Comparison of ENCODE assay signal across 10 cellular contexts in the genomic region with DNA sequence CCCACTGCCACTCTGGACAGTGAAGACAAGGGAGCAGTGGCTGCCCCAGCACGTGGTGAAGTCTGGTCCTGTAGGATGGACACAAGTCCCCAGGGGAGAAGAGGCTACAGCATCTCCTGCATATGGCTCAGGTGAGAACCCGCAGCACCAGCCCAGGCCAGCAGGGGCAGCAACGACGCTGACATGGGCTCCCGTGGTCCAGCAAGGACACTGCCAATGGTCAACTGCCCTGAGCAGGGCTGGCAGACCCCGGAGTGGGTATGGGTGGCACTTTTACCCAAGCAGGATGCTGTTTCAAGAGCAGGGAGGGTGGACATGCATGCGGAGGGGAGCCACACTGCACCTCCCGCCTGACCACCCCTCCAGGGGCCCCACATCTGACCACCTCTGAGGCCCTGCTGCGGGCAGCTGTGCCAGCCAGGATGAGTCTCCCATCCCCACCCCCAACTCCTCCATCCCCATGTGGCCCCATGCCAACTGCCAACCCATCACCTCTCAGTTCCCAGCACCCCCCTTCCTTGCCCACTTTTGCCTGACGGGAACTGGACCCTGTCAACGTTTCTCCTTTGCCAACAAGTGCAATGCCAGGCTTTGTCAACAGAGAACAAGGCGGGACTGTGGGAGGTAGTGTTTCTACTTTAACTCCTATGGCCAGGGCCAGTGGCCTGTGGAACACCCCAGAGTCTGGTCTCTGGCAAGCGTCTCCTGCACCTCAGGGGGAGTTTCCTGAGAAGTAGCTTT. TPM values are rescaled to one million over a fixed set of nuclear protein-coding genes. Genes with fewer than 3 reads are reported as not detected.
DNase-seq lines count a peak whose midpoint lies in the region; ATAC-seq, FAIRE-seq and TF ChIP-seq lines count a peak whose summit lies in the region.
"Had no signal": no experiment of that assay in that cellular context is flagged by ENCODE, and none has a peak within 500 bp of the region (broad histone marks: within the 10 kb centered on the region; RNA-seq: fewer than 3 reads in every experiment).

No MANE protein-coding gene starts in this region.

- no peaks in the 10 kb centered on the region for H3K4me1 Mint-ChIP-seq in astrocyte (ENCODE audit: low read depth, unreplicated experiment)

- peaks cover 11% of the 10 kb centered on the region for H3K36me3 ChIP-seq in DND-41 (ENCODE audit: insufficient read depth, low read length)
- H3K36me3 ChIP-seq in IMR-90 (ENCODE audit: control insufficient read depth, insufficient read depth, low read length) = 0 out of 2 replicates have a peak, but pooled peaks cover 2% of the 10 kb centered on the region
- H3K36me3 ChIP-seq in astrocyte (ENCODE audit: insufficient read depth, low read length) = no peaks in the 10 kb centered on the region
- H3K36me3 ChIP-seq in upper lobe of left lung = peaks cover 0 to 6% (median 0%) of the 10 kb centered on the region in 4 donors

- no peak overlapping the region for H2BK20ac ChIP-seq in IMR-90 (ENCODE audit: low read depth, low read length)

- CTCF ChIA-PET in IMR-90 (lab: Yijun Ruan, JAX) = interaction anchor here (0.8 to 2.0 kb wide), 6 partner anchors 9 to 208 kb away, joined by 3 to 51 read pairs (median 7); a partner anchor contains a TSS

- in situ Hi-C loops in IMR-90 (cut with MboI; ENCODE audit: low sequenced_read_pairs) = no loop called here

- no peak overlapping the region for H2AK5ac ChIP-seq in IMR-90 (ENCODE audit: low read depth, low read length)

- no peak overlapping the region for H2BK120ac ChIP-seq in IMR-90 (ENCODE audit: low read depth, low read length)

- H3K79me2 ChIP-seq in DND-41 (ENCODE audit: insufficient read depth, low read length) = no peaks in the 10 kb centered on the region
- no peaks in the 10 kb centered on the region for H3K79me2 ChIP-seq in astrocyte (ENCODE audit: insufficient read depth, low read length)

- no peak overlapping the region for H3K4ac ChIP-seq in IMR-90 (ENCODE audit: low read depth, low read length)

- H3K36me3 Mint-ChIP-seq in astrocyte (ENCODE audit: low read depth, unreplicated experiment) = no peaks in the 10 kb centered on the region

- ATAC-seq in DND-41 (ENCODE audit: insufficient read depth, low read depth) = no peak
- ATAC-seq in IMR-90 (ENCODE audit: low read depth) = peak; percentile 46
- ATAC-seq in upper lobe of left lung (ENCODE audit: low FRiP score in 2 of 2) = peak in 1 of 2 donors; percentile 47
- ATAC-seq in HG03442 (IDR thresholded peaks at IDR 0.05; ENCODE audit: unreplicated experiment) = no peak

- TF ChIP-seq CTCF in DND-41 (IDR thresholded peaks at IDR 0.05; ENCODE audit: borderline replicate concordance, extremely low read depth, low read length, poor library complexity, severe bottlenecking) (peak; percentile 71), IMR-90 (conservative IDR thresholded peaks at IDR 0.05; ENCODE audit: low read depth, low read length) (peak; percentile 44), astrocyte (IDR thresholded peaks at IDR 0.05; ENCODE audit: insufficient read depth, low read depth, low read length) (peak; percentile 35), upper lobe of left lung (IDR thresholded peaks at IDR 0.05) (peak in 4 of 6 experiments; percentile 38 to 48 (median 42))

- no peak overlapping the region for H3K9ac ChIP-seq in DND-41 (ENCODE audit: low read depth, low read length)
- H3K9ac ChIP-seq in IMR-90 (ENCODE audit: low read depth, low read length) = no peak overlapping the region
- H3K9ac ChIP-seq in astrocyte (ENCODE audit: low read length) = no peak overlapping the region

- H3K23ac ChIP-seq in IMR-90 (ENCODE audit: low read depth, low read length) = no peak overlapping the region

- H3K14ac ChIP-seq in IMR-90 (replicated peaks; ENCODE audit: low read depth, low read length) = no peak overlapping the region

- H2AK9ac ChIP-seq in IMR-90 (replicated peaks; ENCODE audit: low read depth, low read length, poor library complexity) = no peak overlapping the region

- no peak for TF ChIP-seq POLR2A in IMR-90 (IDR thresholded peaks at IDR 0.05; ENCODE audit: low read depth, low read length)
- no peak for TF ChIP-seq POLR2A in upper lobe of left lung (IDR thresholded peaks at IDR 0.05)

- no TSS peak for BruUV-seq in IMR-90 (replicated peaks; lab: Mats Ljungman, UMichigan)

- H2BK15ac ChIP-seq in IMR-90 (ENCODE audit: low read depth, low read length) = no peak overlapping the region

- no peaks in the 10 kb centered on the region for H3K9me3 Mint-ChIP-seq in astrocyte (ENCODE audit: unreplicated experiment)
- H3K9me3 Mint-ChIP-seq: IgD-negative memory B cell had no signal

- peak; percentile 32 for DNase-seq in DND-41
- no peak for DNase-seq in IMR-90
- DNase-seq in astrocyte (ENCODE audit: low read depth) = no peak
- peak; percentile 28 for DNase-seq in iris pigment epithelial cell (ENCODE audit: low read depth)
- DNase-seq in upper lobe of left lung = peak in 1 of 2 donors; percentile 89
- DNase-seq in NCI-H446 treated with DMSO at 0.1 percent for 48 hours (lab: John Stamatoyannopoulos, UW) = no peak
- no peak for DNase-seq in NCI-H345 (lab: John Stamatoyannopoulos, UW)

- no peak overlapping the region for H3K4me3 Mint-ChIP-seq in astrocyte (ENCODE audit: unreplicated experiment)

- no peak; the same call in 1 of the 2 replicates for TF ChIP-seq RAD21 in IMR-90 (IDR thresholded peaks at IDR 0.05; ENCODE audit: low read length)

- dilution Hi-C loops in IMR-90 (cut with HindIII; ENCODE audit: low sequenced_read_pairs, unreplicated experiment) = no loop called here

- H3K4me2 ChIP-seq in DND-41 (ENCODE audit: insufficient read depth, low read length) (no peak overlapping the region), IMR-90 (ENCODE audit: low read depth, low read length) (no peak overlapping the region), astrocyte (ENCODE audit: low read length) (no peak overlapping the region)

- H2BK5ac ChIP-seq in IMR-90 (ENCODE audit: low read depth, low read length, poor library complexity, severe bottlenecking) = no peak overlapping the region

- no peak overlapping the region for H3K27ac ChIP-seq in DND-41 (ENCODE audit: low read length)
- H3K27ac ChIP-seq in IMR-90 (ENCODE audit: insufficient read depth, low read length) = no peak overlapping the region
- H3K27ac ChIP-seq in astrocyte (ENCODE audit: low read depth, low read length) = no peak overlapping the region
- H3K27ac ChIP-seq in upper lobe of left lung = no peak overlapping the region
- H3K27ac ChIP-seq: epithelial cell of prostate had no signal

- POLR2A ChIA-PET in IMR-90 (lab: Charles Lee; ENCODE audit: unreplicated experiment) = interaction anchor here (0.8 kb wide), 1 partner anchor 184 kb away, joined by 3 read pairs; no protein-coding TSS in a partner anchor

- TF ChIP-seq EP300 in upper lobe of left lung (IDR thresholded peaks at IDR 0.05) = no peak

- no peak overlapping the region for H3K18ac ChIP-seq in IMR-90 (ENCODE audit: low read depth, low read length)

- no peak overlapping the region for H4K8ac ChIP-seq in IMR-90 (ENCODE audit: low read depth in 2 of 2, low read length in 2 of 2)

- FAIRE-seq in astrocyte (lab: Jason Lieb, UNC) = no peak

- no peak overlapping the region for H3K4me3 ChIP-seq in DND-41 (ENCODE audit: low read depth in 1 of 2, low read length in 2 of 2)
- H3K4me3 ChIP-seq in IMR-90 (ENCODE audit: insufficient read depth, low read depth, low read length) = no peak overlapping the region
- no peak overlapping the region for H3K4me3 ChIP-seq in astrocyte (ENCODE audit: insufficient read depth, low read depth, low read length)
- no peak overlapping the region for H3K4me3 ChIP-seq in upper lobe of left lung

- H3K9me1 ChIP-seq in IMR-90 (ENCODE audit: insufficient read depth, low read length) = no peaks in the 10 kb centered on the region

- no peaks in the 10 kb centered on the region; the same call in 1 of the 2 replicates for H3K4me1 ChIP-seq in DND-41 (ENCODE audit: insufficient read depth, low read length)
- no peaks in the 10 kb centered on the region for H3K4me1 ChIP-seq in IMR-90 (ENCODE audit: control insufficient read depth, insufficient read depth, low read length)
- no peaks in the 10 kb centered on the region for H3K4me1 ChIP-seq in astrocyte (ENCODE audit: insufficient read depth, low read length)
- H3K4me1 ChIP-seq in upper lobe of left lung = peaks cover 0 to 9% (median 1%) of the 10 kb centered on the region in 4 donors

- no peaks in the 10 kb centered on the region for H3K27me3 Mint-ChIP-seq in astrocyte (ENCODE audit: low read depth, unreplicated experiment)
- H3K27me3 Mint-ChIP-seq: IgD-negative memory B cell had no signal

- H3K27ac Mint-ChIP-seq in astrocyte (ENCODE audit: unreplicated experiment) = no peak overlapping the region
- H3K27ac Mint-ChIP-seq: IgD-negative memory B cell had no signal

- WGBS in IMR-90 (ENCODE audit: extremely low coverage in 2 of 2, insufficient read length in 1 of 2), 2 experiments = 63% methylated on average over 1 of the region's 13 CpGs; no CpG with 5 or more reads in 1 of the 2 experiments
- WGBS in upper lobe of left lung, 2 donors = 67 to 72% methylated on average over 6 to 7 of the region's 13 CpGs

- H4K91ac ChIP-seq in IMR-90 (ENCODE audit: insufficient read depth, low read depth, low read length) = no peak overlapping the region

- H3K9me3 ChIP-seq in DND-41 (ENCODE audit: insufficient read depth, low read length, severe bottlenecking) (no peaks in the 10 kb centered on the region), IMR-90 (ENCODE audit: control insufficient read depth, insufficient read depth, low read length) (no peaks in the 10 kb centered on the region), astrocyte (ENCODE audit: insufficient read depth, low read depth, low read length) (no peaks in the 10 kb centered on the region), upper lobe of left lung (no peaks in the 10 kb centered on the region)

- intact Hi-C loops in IMR-90 (cut with micrococcal nuclease) = loop anchor here (5.0 kb wide), 1 partner anchor 70 kb away; no protein-coding TSS in a partner anchor

- no peaks in the 10 kb centered on the region for H3K79me1 ChIP-seq in IMR-90 (ENCODE audit: low read depth in 1 of 2, low read length in 2 of 2)

- H3K56ac ChIP-seq in IMR-90 (ENCODE audit: extremely low read depth, insufficient read depth, low read length) = no peak overlapping the region

- no peaks in the 10 kb centered on the region for H3K27me3 ChIP-seq in DND-41 (ENCODE audit: insufficient read depth, low read length, poor library complexity)
- H3K27me3 ChIP-seq in IMR-90 (ENCODE audit: control insufficient read depth, insufficient read depth, low read length) = no peaks in the 10 kb centered on the region
- no peaks in the 10 kb centered on the region for H3K27me3 ChIP-seq in astrocyte (ENCODE audit: insufficient read depth, low read length)
- H3K27me3 ChIP-seq in upper lobe of left lung = no peaks in the 10 kb centered on the region

- H4K5ac ChIP-seq in IMR-90 (ENCODE audit: low read depth, low read length) = no peak overlapping the region

- H2AFZ ChIP-seq in DND-41 (ENCODE audit: low read depth, low read length) (no peak overlapping the region), IMR-90 (replicated peaks; ENCODE audit: low read length, poor library complexity) (peak overlapping the region; percentile 59), astrocyte (ENCODE audit: low read depth, low read length) (no peak overlapping the region)

- H4K20me1 ChIP-seq in DND-41 (ENCODE audit: insufficient read depth, low read length) = peaks cover 15% of the 10 kb centered on the region
- H4K20me1 ChIP-seq in IMR-90 (ENCODE audit: insufficient read depth, low read length) = no peaks in the 10 kb centered on the region; the same call in 1 of the 2 replicates
- no peaks in the 10 kb centered on the region for H4K20me1 ChIP-seq in astrocyte (ENCODE audit: insufficient read depth, low read length)

RNA-seq across cellular contexts. Expression of a gene that starts 8.6 kb away (rescaled TPM):
- total RNA-seq in IMR-90 (2012; rRNA removed) (3.0 and 3.6 TPM in 2 replicates), astrocyte (9.2 and 11.7 TPM in 2 replicates), upper lobe of left lung (10 to 100 TPM in 4 of 6 donors, 1 to 10 TPM in 2; 8.5 to 23.4 (median 14.6) TPM)
- polyA plus RNA-seq in IMR-90 (2012; rRNA removed) = 3.5 and 4.2 TPM in 2 replicates
- polyA plus RNA-seq in IMR-90 (2012; cell fraction: cytosol; rRNA removed) = 2.4 and 3.1 TPM in 2 replicates
- polyA plus RNA-seq in IMR-90 (2012; cell fraction: nucleus; rRNA removed; ENCODE audit: low replicate concordance) = 12.6 and 13.7 TPM in 2 replicates

RNA-seq across cellular contexts. Expression of a gene that starts 8.8 kb away (rescaled TPM):
- 47.1 and 51.7 TPM in 2 replicates for total RNA-seq in IMR-90 (2012; rRNA removed)
- polyA plus RNA-seq in IMR-90 (2012; rRNA removed) = 232 and 240 TPM in 2 replicates
- 56.5 and 249 TPM in 2 replicates for polyA plus RNA-seq in IMR-90 (2012; cell fraction: cytosol; rRNA removed)
- polyA plus RNA-seq in IMR-90 (2012; cell fraction: nucleus; rRNA removed; ENCODE audit: low replicate concordance) = 139 and 335 TPM in 2 replicates
- total RNA-seq in astrocyte = 197 and 211 TPM in 2 replicates
- total RNA-seq in upper lobe of left lung = 100 to 1,000 TPM in 2 of 6 donors, 10 to 100 TPM in 4; 48.2 to 133 (median 61.1) TPM

RNA-seq across cellular contexts. Expression of a gene that starts 29.6 kb away (rescaled TPM):
- total RNA-seq in IMR-90 (2012; rRNA removed) (18.9 and 19.7 TPM in 2 replicates), astrocyte (16.6 and 18.6 TPM in 2 replicates), upper lobe of left lung (10 to 100 TPM; 15.7 to 32.1 (median 19.9) TPM)
- 16.9 and 19.4 TPM in 2 replicates for polyA plus RNA-seq in IMR-90 (2012; rRNA removed)
- 16.4 and 25.8 TPM in 2 replicates for polyA plus RNA-seq in IMR-90 (2012; cell fraction: cytosol; rRNA removed)
- polyA plus RNA-seq in IMR-90 (2012; cell fraction: nucleus; rRNA removed; ENCODE audit: low replicate concordance) = 21.3 and 37.5 TPM in 2 replicates

Comparison
In these comparisons a context has a peak if more than half of its experiments do, and no peak if none do; other contexts are left out.
1. DNase-seq: peak in DND-41 (single experiment) and iris pigment epithelial cell (single experiment); none in IMR-90 (single experiment), astrocyte (single experiment), NCI-H446 treated with DMSO at 0.1 percent for 48 hours (single experiment) and NCI-H345 (single experiment).
2. Peak in every context shown above with its lines, with median percentiles within 50 percentile points of each other: CTCF ChIP-seq.